ENCODE assay signal across 19 cellular contexts in genomic region chr4:52019941-52020657, GRCh38. TPM values are rescaled to one million over a fixed set of nuclear protein-coding genes. Genes with fewer than 3 reads are reported as not detected.
DNase-seq lines count a peak whose midpoint lies in the region; ATAC-seq, FAIRE-seq and TF ChIP-seq lines count a peak whose summit lies in the region.
"Had no signal": no experiment of that assay in that cellular context is flagged by ENCODE, and none has a peak within 500 bp of the region (broad histone marks: within the 10 kb centered on the region; RNA-seq: fewer than 3 reads in every experiment).

Gene LRRC66, minus strand, starts transcription at chr4:52020363. Its CDS starts 2,750 bp downstream, at chr4:52017613.

- TF ChIP-seq POLR2A in stomach (IDR thresholded peaks at IDR 0.05), result no peak

- H3K4me3 ChIP-seq in cardiac muscle cell, result no peak within 1 kb of the TSS
- H3K4me3 ChIP-seq in stomach, result no peak within 1 kb of the TSS
- H3K4me3 ChIP-seq: lower lobe of right lung, sigmoid colon, upper lobe of left lung had no signal

- intact Hi-C loops in left cardiac atrium (cut with DNase I) (loop anchor here in 1 of 2 donors (10.0 kb wide), 1 partner anchor 125 kb away; no protein-coding TSS in a partner anchor), stomach (cut with DNase I; ENCODE audit: low total_unique reads) (loop anchor here (5.0 to 10.0 kb wide), 2 partner anchors 125 to 183 kb away; no protein-coding TSS in a partner anchor)

- no peaks in the 10 kb centered on the region for H3K36me3 Mint-ChIP-seq in T-helper 17 cell (ENCODE audit: low read depth)

- 65 to 77% (median 65%) methylated on average over 6 of the region's 6 CpGs for WGBS in stomach, 5 donors

- no peaks in the 10 kb centered on the region for H3K27me3 Mint-ChIP-seq in T-helper 17 cell
- H3K27me3 Mint-ChIP-seq: activated CD4-positive, alpha-beta T cell treated with anti-CD3 and anti-CD28 coated beads, Interleukin-2, amount 10 ng/mL, durations not matched to agents 24 days and 14 days had no signal

- peak within 1 kb of the TSS; percentile 14 for H3K27ac Mint-ChIP-seq in T-helper 17 cell
- H3K27ac Mint-ChIP-seq: activated CD4-positive, alpha-beta T cell treated with anti-CD3 and anti-CD28 coated beads, Interleukin-2, amount 10 ng/mL, durations not matched to agents 24 days and 14 days had no signal

- TF ChIP-seq CTCF in cardiac muscle cell (IDR thresholded peaks at IDR 0.05; ENCODE audit: low read depth, low read length), result no peak
- TF ChIP-seq CTCF in stomach (IDR thresholded peaks at IDR 0.05), result no peak

- H3K4me3 Mint-ChIP-seq in T-helper 17 cell, result no peak within 1 kb of the TSS
- H3K4me3 Mint-ChIP-seq: activated CD4-positive, alpha-beta T cell treated with anti-CD3 and anti-CD28 coated beads, Interleukin-2, amount 10 ng/mL, durations not matched to agents 24 days and 14 days; activated T-cell treated with anti-CD3 and anti-CD28 coated beads, Interleukin-2, amount 50 U/mL, for 4 hours had no signal

- H3K27me3 ChIP-seq in cardiac muscle cell, result no peaks in the 10 kb centered on the region
- H3K27me3 ChIP-seq in stomach, result no peaks in the 10 kb centered on the region
- H3K27me3 ChIP-seq: sigmoid colon, upper lobe of left lung had no signal

- ATAC-seq in left cardiac atrium (no peak), T-helper 17 cell (no peak), GM21529 (IDR thresholded peaks at IDR 0.05; ENCODE audit: unreplicated experiment) (no peak), GM18517 (IDR thresholded peaks at IDR 0.05; ENCODE audit: unreplicated experiment) (no peak)
- ATAC-seq: activated T-cell treated with anti-CD3 and anti-CD28 coated beads, Interleukin-2, amount 50 U/mL, for 4 hours; lower lobe of right lung had no signal

- no peak for DNase-seq in cardiac muscle cell (ENCODE audit: low read depth in 1 of 2, low spot score in 1 of 2)
- no peak for DNase-seq in left cardiac atrium
- DNase-seq in T-helper 17 cell, result no peak
- peak; percentile 69 for DNase-seq in stomach
- no peak for DNase-seq in inferior parietal cortex (ENCODE audit: extremely low spot score)
- DNase-seq: activated CD4-positive, alpha-beta T cell treated with anti-CD3 and anti-CD28 coated beads, Interleukin-2, amount 10 ng/mL, durations not matched to agents 24 days and 14 days; activated T-cell treated with anti-CD3 and anti-CD28 coated beads, Interleukin-2, amount 50 U/mL, for 4 hours; amygdala; cortex of kidney; lower lobe of right lung; NCI-H2081; NCI-H526 treated with DMSO at 0.1 percent for 48 hours; sigmoid colon; stimulated activated CD4-positive, alpha-beta T cell treated with anti-CD3 and anti-CD28 coated beads, Interleukin-4, amount 100 ng/mL, for 24 hours; upper lobe of left lung had no signal

- FAIRE-seq in islet of Langerhans (lab: Jason Lieb, UNC), result peak; percentile 33

- H3K9me3 ChIP-seq in cardiac muscle cell (ENCODE audit: low read depth) (no peaks in the 10 kb centered on the region), T-helper 17 cell (ENCODE audit: control insufficient read depth, low read length, poor library complexity, severe bottlenecking) (no peaks in the 10 kb centered on the region), stomach (no peaks in the 10 kb centered on the region)
- H3K9me3 ChIP-seq: lower lobe of right lung, sigmoid colon, upper lobe of left lung had no signal

- peak within 1 kb of the TSS; percentile 47 for H3K27ac ChIP-seq in cardiac muscle cell
- peak within 1 kb of the TSS; percentile 4 to 70 (median 51) for H3K27ac ChIP-seq in stomach
- H3K27ac ChIP-seq: lower lobe of right lung, sigmoid colon, upper lobe of left lung had no signal

- H3K36me3 ChIP-seq in cardiac muscle cell (peaks cover 23% of the 10 kb centered on the region), stomach (peaks cover 0 to 38% (median 26%) of the 10 kb centered on the region in 4 donors)

- no peak for TF ChIP-seq EP300 in stomach (IDR thresholded peaks at IDR 0.05)

- no peaks in the 10 kb centered on the region for H3K4me1 ChIP-seq in cardiac muscle cell (ENCODE audit: low read depth)
- peaks cover 0 to 4% (median 0%) of the 10 kb centered on the region in 4 donors for H3K4me1 ChIP-seq in stomach
- H3K4me1 ChIP-seq: lower lobe of right lung, sigmoid colon, upper lobe of left lung had no signal

- peaks cover 2% of the 10 kb centered on the region for H3K4me1 Mint-ChIP-seq in T-helper 17 cell

RNA-seq across cellular contexts. Expression of gene LRRC66, which starts in this region (rescaled TPM):
- total RNA-seq in cardiac muscle cell, result 1.3 and 2.7 TPM in 2 replicates
- polyA plus RNA-seq in cardiac muscle cell, result 0.88 TPM in 1 of 2 replicates, not detected in the other
- under 1 TPM; 0.27 to 0.29 TPM for total RNA-seq in left cardiac atrium
- under 1 TPM in 1 of 2 donors, not detected in 1; 0.60 TPM for total RNA-seq in T-helper 17 cell
- 1 to 10 TPM in 3 of 5 donors, not detected in 2; 2.9 to 5.1 (median 3.6) TPM for total RNA-seq in stomach
- 1 to 10 TPM in 1 of 3 donors, under 1 TPM in 2; 0.12 to 2.1 (median 0.18) TPM for polyA plus RNA-seq in stomach
- total RNA-seq: activated T-cell treated with anti-CD3 and anti-CD28 coated beads, Interleukin-2, amount 50 U/mL, for 4 hours; M059J had no signal
